1 cellular context compared by ENCODE assay signal in the genomic region with DNA sequence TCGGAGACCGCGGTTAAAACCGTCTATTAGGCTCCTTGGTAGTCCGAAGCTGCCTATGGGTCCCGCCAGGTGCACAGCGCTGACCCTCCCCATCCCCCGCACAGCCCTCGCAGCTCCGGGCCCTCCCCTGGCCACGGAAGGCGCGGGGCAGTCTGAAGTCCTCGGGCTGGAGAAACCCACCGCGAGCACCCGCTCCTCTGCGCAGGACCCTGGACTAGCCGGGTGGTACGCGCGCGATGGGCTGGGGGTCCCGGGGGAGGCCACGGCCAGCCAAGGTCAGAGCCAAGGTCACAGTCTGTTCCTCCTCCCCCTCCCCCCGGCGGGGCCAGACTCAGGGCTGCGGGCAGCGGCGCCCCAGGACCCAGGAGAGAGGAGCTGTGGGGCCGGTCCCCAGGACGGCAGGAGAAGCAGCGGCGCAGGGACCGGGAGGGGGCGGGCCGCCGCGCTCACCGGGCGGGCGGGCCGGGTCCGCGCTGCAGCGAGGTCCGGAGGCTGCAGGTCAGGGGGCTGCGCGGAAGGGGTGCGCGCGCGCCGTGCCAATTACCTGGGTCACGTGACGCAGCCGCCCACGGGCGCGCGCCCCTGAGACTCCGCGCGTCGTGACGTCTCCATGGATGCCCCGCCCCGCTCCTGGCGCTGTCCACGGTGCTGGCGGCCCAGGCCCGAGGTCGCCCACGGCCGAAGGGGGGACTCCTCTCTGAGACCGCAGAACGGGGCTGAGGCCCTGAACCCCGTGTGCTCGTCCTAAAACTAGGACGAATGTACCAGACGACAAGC.
TF ChIP-seq lines count a peak whose summit lies in the region.

A gene (minus strand): TSS at position 535 of the 777 bp plus-strand sequence. CDS start 3,731 bp downstream, outside the sequence.

TF ChIP-seq in HEK293, 187 proteins besides CTCF, POLR2A, EP300 and RAD21 (continued from another document and continues in another):
- TF ChIP-seq, protein P1, sequence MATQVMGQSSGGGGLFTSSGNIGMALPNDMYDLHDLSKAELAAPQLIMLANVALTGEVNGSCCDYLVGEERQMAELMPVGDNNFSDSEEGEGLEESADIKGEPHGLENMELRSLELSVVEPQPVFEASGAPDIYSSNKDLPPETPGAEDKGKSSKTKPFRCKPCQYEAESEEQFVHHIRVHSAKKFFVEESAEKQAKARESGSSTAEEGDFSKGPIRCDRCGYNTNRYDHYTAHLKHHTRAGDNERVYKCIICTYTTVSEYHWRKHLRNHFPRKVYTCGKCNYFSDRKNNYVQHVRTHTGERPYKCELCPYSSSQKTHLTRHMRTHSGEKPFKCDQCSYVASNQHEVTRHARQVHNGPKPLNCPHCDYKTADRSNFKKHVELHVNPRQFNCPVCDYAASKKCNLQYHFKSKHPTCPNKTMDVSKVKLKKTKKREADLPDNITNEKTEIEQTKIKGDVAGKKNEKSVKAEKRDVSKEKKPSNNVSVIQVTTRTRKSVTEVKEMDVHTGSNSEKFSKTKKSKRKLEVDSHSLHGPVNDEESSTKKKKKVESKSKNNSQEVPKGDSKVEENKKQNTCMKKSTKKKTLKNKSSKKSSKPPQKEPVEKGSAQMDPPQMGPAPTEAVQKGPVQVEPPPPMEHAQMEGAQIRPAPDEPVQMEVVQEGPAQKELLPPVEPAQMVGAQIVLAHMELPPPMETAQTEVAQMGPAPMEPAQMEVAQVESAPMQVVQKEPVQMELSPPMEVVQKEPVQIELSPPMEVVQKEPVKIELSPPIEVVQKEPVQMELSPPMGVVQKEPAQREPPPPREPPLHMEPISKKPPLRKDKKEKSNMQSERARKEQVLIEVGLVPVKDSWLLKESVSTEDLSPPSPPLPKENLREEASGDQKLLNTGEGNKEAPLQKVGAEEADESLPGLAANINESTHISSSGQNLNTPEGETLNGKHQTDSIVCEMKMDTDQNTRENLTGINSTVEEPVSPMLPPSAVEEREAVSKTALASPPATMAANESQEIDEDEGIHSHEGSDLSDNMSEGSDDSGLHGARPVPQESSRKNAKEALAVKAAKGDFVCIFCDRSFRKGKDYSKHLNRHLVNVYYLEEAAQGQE (tag by site-specific recombination; IDR thresholded peaks at IDR 0.05): peak; percentile 99
- TF ChIP-seq, protein P2, sequence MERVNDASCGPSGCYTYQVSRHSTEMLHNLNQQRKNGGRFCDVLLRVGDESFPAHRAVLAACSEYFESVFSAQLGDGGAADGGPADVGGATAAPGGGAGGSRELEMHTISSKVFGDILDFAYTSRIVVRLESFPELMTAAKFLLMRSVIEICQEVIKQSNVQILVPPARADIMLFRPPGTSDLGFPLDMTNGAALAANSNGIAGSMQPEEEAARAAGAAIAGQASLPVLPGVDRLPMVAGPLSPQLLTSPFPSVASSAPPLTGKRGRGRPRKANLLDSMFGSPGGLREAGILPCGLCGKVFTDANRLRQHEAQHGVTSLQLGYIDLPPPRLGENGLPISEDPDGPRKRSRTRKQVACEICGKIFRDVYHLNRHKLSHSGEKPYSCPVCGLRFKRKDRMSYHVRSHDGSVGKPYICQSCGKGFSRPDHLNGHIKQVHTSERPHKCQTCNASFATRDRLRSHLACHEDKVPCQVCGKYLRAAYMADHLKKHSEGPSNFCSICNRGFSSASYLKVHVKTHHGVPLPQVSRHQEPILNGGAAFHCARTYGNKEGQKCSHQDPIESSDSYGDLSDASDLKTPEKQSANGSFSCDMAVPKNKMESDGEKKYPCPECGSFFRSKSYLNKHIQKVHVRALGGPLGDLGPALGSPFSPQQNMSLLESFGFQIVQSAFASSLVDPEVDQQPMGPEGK (tag by site-specific recombination; IDR thresholded peaks at IDR 0.05): 0 out of 2 replicates have a peak, but pooled peaks have one; percentile 21
- TF ChIP-seq SP2 (tag by site-specific recombination; IDR thresholded peaks at IDR 0.05) (peak; percentile 57), ZNF324 (tag by site-specific recombination; IDR thresholded peaks at IDR 0.05) (0 out of 2 replicates have a peak, but pooled peaks have one; percentile 49), ZNF248 (tag by site-specific recombination; IDR thresholded peaks at IDR 0.05) (no peak), ZNF146 (tag by site-specific recombination; IDR thresholded peaks at IDR 0.05) (no peak), GLIS1 (tag by site-specific recombination; IDR thresholded peaks at IDR 0.05) (peak; percentile 25; the same call in 1 of the 2 replicates), ZNF544 (tag by site-specific recombination; IDR thresholded peaks at IDR 0.05) (no peak), SP3 (tag by site-specific recombination; IDR thresholded peaks at IDR 0.05) (peak; percentile 50; the same call in 1 of the 2 replicates), EGR2 (tag by site-specific recombination; IDR thresholded peaks at IDR 0.05; ENCODE audit: low read depth) (peak; percentile 57), ZNF391 (tag by site-specific recombination; IDR thresholded peaks at IDR 0.05; ENCODE audit: borderline replicate concordance, low read depth) (no peak), ZNF10 (tag by site-specific recombination; IDR thresholded peaks at IDR 0.05) (no peak), ZNF670 (tag by site-specific recombination; IDR thresholded peaks at IDR 0.05; ENCODE audit: low read depth) (no peak), KLF10 (tag by site-specific recombination; IDR thresholded peaks at IDR 0.05) (peak; percentile 59), ZNF561 (tag by site-specific recombination; IDR thresholded peaks at IDR 0.05; ENCODE audit: borderline replicate concordance) (peak; percentile 25; the same call in 1 of the 2 replicates), ZBTB48 (tag by site-specific recombination; IDR thresholded peaks at IDR 0.05) (no peak), ZBTB1 (tag by site-specific recombination; IDR thresholded peaks at IDR 0.05) (no peak), GFI1B (tag by site-specific recombination; IDR thresholded peaks at IDR 0.05) (no peak), ZNF302 (tag by site-specific recombination; IDR thresholded peaks at IDR 0.05; ENCODE audit: low read depth) (no peak), KLF16 (tag by site-specific recombination; IDR thresholded peaks at IDR 0.05) (peak; percentile 63; the same call in 1 of the 2 replicates), ZNF629 (tag by site-specific recombination; IDR thresholded peaks at IDR 0.05) (peak; percentile 78), ZNF600 (tag by site-specific recombination; IDR thresholded peaks at IDR 0.05) (no peak), MEIS1 (CRISPR knock-in tag; IDR thresholded peaks at IDR 0.05; ENCODE audit: borderline replicate concordance) (no peak), ZBTB17 (tag by site-specific recombination; IDR thresholded peaks at IDR 0.05) (no peak), ZXDB (tag by site-specific recombination; IDR thresholded peaks at IDR 0.05) (peak; percentile 7), HOXD13 (CRISPR knock-in tag; IDR thresholded peaks at IDR 0.05; ENCODE audit: borderline replicate concordance) (no peak), ZNF768 (tag by site-specific recombination; IDR thresholded peaks at IDR 0.05) (no peak), GLI2 (tag by site-specific recombination; IDR thresholded peaks at IDR 0.05; ENCODE audit: borderline replicate concordance, low read depth) (no peak), ZBTB8A (tag by site-specific recombination; IDR thresholded peaks at IDR 0.05) (0 out of 2 replicates have a peak, but pooled peaks have one; percentile 38), SALL2 (tag by site-specific recombination; IDR thresholded peaks at IDR 0.05; ENCODE audit: borderline replicate concordance) (no peak), KLF8 (tag by site-specific recombination; IDR thresholded peaks at IDR 0.05) (peak; percentile 53; the same call in 1 of the 2 replicates), ZNF560 (tag by site-specific recombination; IDR thresholded peaks at IDR 0.05; ENCODE audit: borderline replicate concordance) (no peak), GLIS2 (tag by site-specific recombination; IDR thresholded peaks at IDR 0.05) (peak; percentile 70), ZNF585B (tag by site-specific recombination; IDR thresholded peaks at IDR 0.05) (no peak), ZNF184 (tag by site-specific recombination; IDR thresholded peaks at IDR 0.05) (0 out of 2 replicates have a peak, but pooled peaks have one; percentile 13), ZNF501 (tag by site-specific recombination; IDR thresholded peaks at IDR 0.05) (no peak), ZNF404 (tag by site-specific recombination; IDR thresholded peaks at IDR 0.05) (no peak), KLF1 (tag by site-specific recombination; IDR thresholded peaks at IDR 0.05) (peak; percentile 57)
- TF ChIP-seq, protein P3, sequence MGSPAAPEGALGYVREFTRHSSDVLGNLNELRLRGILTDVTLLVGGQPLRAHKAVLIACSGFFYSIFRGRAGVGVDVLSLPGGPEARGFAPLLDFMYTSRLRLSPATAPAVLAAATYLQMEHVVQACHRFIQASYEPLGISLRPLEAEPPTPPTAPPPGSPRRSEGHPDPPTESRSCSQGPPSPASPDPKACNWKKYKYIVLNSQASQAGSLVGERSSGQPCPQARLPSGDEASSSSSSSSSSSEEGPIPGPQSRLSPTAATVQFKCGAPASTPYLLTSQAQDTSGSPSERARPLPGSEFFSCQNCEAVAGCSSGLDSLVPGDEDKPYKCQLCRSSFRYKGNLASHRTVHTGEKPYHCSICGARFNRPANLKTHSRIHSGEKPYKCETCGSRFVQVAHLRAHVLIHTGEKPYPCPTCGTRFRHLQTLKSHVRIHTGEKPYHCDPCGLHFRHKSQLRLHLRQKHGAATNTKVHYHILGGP (tag by site-specific recombination; IDR thresholded peaks at IDR 0.05): no peak
- TF ChIP-seq, protein P4, sequence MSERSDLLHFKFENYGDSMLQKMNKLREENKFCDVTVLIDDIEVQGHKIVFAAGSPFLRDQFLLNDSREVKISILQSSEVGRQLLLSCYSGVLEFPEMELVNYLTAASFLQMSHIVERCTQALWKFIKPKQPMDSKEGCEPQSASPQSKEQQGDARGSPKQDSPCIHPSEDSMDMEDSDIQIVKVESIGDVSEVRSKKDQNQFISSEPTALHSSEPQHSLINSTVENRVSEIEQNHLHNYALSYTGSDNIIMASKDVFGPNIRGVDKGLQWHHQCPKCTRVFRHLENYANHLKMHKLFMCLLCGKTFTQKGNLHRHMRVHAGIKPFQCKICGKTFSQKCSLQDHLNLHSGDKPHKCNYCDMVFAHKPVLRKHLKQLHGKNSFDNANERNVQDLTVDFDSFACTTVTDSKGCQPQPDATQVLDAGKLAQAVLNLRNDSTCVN (tag by site-specific recombination; optimal IDR thresholded peaks at IDR 0.05): peak; percentile 83
- TF ChIP-seq, protein P5, sequence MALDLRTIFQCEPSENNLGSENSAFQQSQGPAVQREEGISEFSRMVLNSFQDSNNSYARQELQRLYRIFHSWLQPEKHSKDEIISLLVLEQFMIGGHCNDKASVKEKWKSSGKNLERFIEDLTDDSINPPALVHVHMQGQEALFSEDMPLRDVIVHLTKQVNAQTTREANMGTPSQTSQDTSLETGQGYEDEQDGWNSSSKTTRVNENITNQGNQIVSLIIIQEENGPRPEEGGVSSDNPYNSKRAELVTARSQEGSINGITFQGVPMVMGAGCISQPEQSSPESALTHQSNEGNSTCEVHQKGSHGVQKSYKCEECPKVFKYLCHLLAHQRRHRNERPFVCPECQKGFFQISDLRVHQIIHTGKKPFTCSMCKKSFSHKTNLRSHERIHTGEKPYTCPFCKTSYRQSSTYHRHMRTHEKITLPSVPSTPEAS (tag by site-specific recombination; IDR thresholded peaks at IDR 0.05): no peak
- TF ChIP-seq, protein P6, sequence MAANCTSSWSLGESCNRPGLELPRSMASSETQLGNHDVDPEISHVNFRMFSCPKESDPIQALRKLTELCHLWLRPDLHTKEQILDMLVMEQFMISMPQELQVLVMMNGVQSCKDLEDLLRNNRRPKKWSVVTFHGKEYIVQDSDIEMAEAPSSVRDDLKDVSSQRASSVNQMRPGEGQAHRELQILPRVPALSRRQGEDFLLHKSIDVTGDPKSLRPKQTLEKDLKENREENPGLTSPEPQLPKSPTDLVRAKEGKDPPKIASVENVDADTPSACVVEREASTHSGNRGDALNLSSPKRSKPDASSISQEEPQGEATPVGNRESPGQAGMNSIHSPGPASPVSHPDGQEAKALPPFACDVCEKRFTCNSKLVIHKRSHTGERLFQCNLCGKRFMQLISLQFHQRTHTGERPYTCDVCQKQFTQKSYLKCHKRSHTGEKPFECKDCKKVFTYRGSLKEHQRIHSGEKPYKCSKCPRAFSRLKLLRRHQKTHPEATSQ (tag by site-specific recombination; IDR thresholded peaks at IDR 0.05): no peak
- TF ChIP-seq, protein P7, sequence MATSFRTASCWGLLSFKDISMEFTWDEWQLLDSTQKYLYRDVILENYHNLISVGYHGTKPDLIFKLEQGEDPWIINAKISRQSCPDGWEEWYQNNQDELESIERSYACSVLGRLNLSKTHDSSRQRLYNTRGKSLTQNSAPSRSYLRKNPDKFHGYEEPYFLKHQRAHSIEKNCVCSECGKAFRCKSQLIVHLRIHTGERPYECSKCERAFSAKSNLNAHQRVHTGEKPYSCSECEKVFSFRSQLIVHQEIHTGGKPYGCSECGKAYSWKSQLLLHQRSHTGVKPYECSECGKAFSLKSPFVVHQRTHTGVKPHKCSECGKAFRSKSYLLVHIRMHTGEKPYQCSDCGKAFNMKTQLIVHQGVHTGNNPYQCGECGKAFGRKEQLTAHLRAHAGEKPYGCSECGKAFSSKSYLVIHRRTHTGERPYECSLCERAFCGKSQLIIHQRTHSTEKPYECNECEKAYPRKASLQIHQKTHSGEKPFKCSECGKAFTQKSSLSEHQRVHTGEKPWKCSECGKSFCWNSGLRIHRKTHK (tag by site-specific recombination; IDR thresholded peaks at IDR 0.05): no peak
- TF ChIP-seq, protein P8, sequence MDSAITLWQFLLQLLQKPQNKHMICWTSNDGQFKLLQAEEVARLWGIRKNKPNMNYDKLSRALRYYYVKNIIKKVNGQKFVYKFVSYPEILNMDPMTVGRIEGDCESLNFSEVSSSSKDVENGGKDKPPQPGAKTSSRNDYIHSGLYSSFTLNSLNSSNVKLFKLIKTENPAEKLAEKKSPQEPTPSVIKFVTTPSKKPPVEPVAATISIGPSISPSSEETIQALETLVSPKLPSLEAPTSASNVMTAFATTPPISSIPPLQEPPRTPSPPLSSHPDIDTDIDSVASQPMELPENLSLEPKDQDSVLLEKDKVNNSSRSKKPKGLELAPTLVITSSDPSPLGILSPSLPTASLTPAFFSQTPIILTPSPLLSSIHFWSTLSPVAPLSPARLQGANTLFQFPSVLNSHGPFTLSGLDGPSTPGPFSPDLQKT (IDR thresholded peaks at IDR 0.05; ENCODE audit: borderline replicate concordance, low read depth, low read length): no peak
- TF ChIP-seq, protein P9, sequence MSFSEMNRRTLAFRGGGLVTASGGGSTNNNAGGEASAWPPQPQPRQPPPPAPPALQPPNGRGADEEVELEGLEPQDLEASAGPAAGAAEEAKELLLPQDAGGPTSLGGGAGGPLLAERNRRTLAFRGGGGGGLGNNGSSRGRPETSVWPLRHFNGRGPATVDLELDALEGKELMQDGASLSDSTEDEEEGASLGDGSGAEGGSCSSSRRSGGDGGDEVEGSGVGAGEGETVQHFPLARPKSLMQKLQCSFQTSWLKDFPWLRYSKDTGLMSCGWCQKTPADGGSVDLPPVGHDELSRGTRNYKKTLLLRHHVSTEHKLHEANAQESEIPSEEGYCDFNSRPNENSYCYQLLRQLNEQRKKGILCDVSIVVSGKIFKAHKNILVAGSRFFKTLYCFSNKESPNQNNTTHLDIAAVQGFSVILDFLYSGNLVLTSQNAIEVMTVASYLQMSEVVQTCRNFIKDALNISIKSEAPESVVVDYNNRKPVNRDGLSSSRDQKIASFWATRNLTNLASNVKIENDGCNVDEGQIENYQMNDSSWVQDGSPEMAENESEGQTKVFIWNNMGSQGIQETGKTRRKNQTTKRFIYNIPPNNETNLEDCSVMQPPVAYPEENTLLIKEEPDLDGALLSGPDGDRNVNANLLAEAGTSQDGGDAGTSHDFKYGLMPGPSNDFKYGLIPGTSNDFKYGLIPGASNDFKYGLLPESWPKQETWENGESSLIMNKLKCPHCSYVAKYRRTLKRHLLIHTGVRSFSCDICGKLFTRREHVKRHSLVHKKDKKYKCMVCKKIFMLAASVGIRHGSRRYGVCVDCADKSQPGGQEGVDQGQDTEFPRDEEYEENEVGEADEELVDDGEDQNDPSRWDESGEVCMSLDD (tag by site-specific recombination; IDR thresholded peaks at IDR 0.05): 0 out of 2 replicates have a peak, but pooled peaks have one; percentile 32
